Comparison of ENCODE assay signal across 10 cellular contexts in genomic region chr15:79089890-79090486, GRCh38. TPM values are rescaled to one million over a fixed set of nuclear protein-coding genes. Genes with fewer than 3 reads are reported as not detected.
DNase-seq lines count a peak whose midpoint lies in the region; ATAC-seq and TF ChIP-seq lines count a peak whose summit lies in the region.
"Had no signal": no experiment of that assay in that cellular context is flagged by ENCODE, and none has a peak within 500 bp of the region (broad histone marks: within the 10 kb centered on the region; RNA-seq: fewer than 3 reads in every experiment).

No MANE protein-coding gene starts in this region.

- no peaks in the 10 kb centered on the region for H3K36me3 Mint-ChIP-seq in nephron progenitor cell (ENCODE audit: low read depth)
- no peaks in the 10 kb centered on the region for H3K36me3 Mint-ChIP-seq in activated naive CD8-positive, alpha-beta T cell treated with anti-CD3 and anti-CD28 coated beads, Interleukin-2, amount 50 U/mL, for 24 hours (ENCODE audit: low read depth)
- H3K36me3 Mint-ChIP-seq: CD4-positive, CD25-positive, alpha-beta regulatory T cell had no signal

- peaks cover 20% of the 10 kb centered on the region for H3K4me1 Mint-ChIP-seq in nephron progenitor cell
- peaks cover 11% of the 10 kb centered on the region for H3K4me1 Mint-ChIP-seq in activated naive CD8-positive, alpha-beta T cell treated with anti-CD3 and anti-CD28 coated beads, Interleukin-2, amount 50 U/mL, for 24 hours

- H3K4me3 ChIP-seq in cardiac muscle cell (peak overlapping the region; percentile 20), heart right ventricle (peak overlapping the region in 5 of 10 donors; percentile 15 to 41 (median 22)), endocrine pancreas (ENCODE audit: control insufficient read depth, insufficient read depth, low read length) (no peak overlapping the region), vagina (peak overlapping the region; percentile 20 to 39), MG63 (no peak overlapping the region)
- H3K4me3 ChIP-seq: GM23248 had no signal

- H3K27me3 Mint-ChIP-seq in nephron progenitor cell (ENCODE audit: low read depth, poor library complexity), result peaks cover 100% of the 10 kb centered on the region
- H3K27me3 Mint-ChIP-seq in activated naive CD8-positive, alpha-beta T cell treated with anti-CD3 and anti-CD28 coated beads, Interleukin-2, amount 50 U/mL, for 24 hours, result peaks cover 62% of the 10 kb centered on the region

- TF ChIP-seq CTCF in cardiac muscle cell (IDR thresholded peaks at IDR 0.05; ENCODE audit: low read depth, low read length) (no peak), heart right ventricle (IDR thresholded peaks at IDR 0.05) (no peak), nephron progenitor cell (IDR thresholded peaks at IDR 0.05) (no peak), vagina (IDR thresholded peaks at IDR 0.05) (no peak)

- intact Hi-C loops in heart right ventricle (cut with DNase I) (loop anchor here in 1 of 10 donors (10.0 kb wide), 1 partner anchor 55 kb away; no protein-coding TSS in a partner anchor), vagina (cut with DNase I) (no loop called here)

- peaks cover 98% of the 10 kb centered on the region for H3K27me3 ChIP-seq in cardiac muscle cell
- peaks cover 25 to 92% (median 85%) of the 10 kb centered on the region in 7 donors for H3K27me3 ChIP-seq in heart right ventricle
- H3K27me3 ChIP-seq in endocrine pancreas (ENCODE audit: control insufficient read depth, insufficient read depth, low read length), result no peaks in the 10 kb centered on the region
- no peaks in the 10 kb centered on the region for H3K27me3 ChIP-seq in vagina
- H3K27me3 ChIP-seq in MG63, result peaks cover 77% of the 10 kb centered on the region

- peak in 1 of 2 donors; percentile 2 for DNase-seq in cardiac muscle cell (ENCODE audit: low read depth in 1 of 2, low spot score in 1 of 2)
- no peak for DNase-seq in heart right ventricle
- DNase-seq in nephron progenitor cell, result peak; percentile 17
- DNase-seq in vagina (ENCODE audit: extremely low spot score in 2 of 2), result peak in 1 of 2 donors; percentile 58
- no peak for DNase-seq in activated naive CD8-positive, alpha-beta T cell treated with anti-CD3 and anti-CD28 coated beads, Interleukin-2, amount 50 U/mL, for 24 hours
- DNase-seq in MG63, result no peak
- no peak for DNase-seq in NCI-H1694 treated with DMSO at 0.1 percent for 48 hours (lab: John Stamatoyannopoulos, UW)

- H3K4me3 Mint-ChIP-seq in nephron progenitor cell, result peak overlapping the region; percentile 82
- no peak overlapping the region for H3K4me3 Mint-ChIP-seq in activated naive CD8-positive, alpha-beta T cell treated with anti-CD3 and anti-CD28 coated beads, Interleukin-2, amount 50 U/mL, for 24 hours
- H3K4me3 Mint-ChIP-seq: CD4-positive, CD25-positive, alpha-beta regulatory T cell had no signal

- no peak for TF ChIP-seq POLR2A in vagina (IDR thresholded peaks at IDR 0.05)

- peak overlapping the region; percentile 60 for H3K9ac ChIP-seq in endocrine pancreas (ENCODE audit: control insufficient read depth, insufficient read depth, low read length)
- H3K9ac ChIP-seq: GM23248 had no signal

- no peaks in the 10 kb centered on the region for H3K9me3 Mint-ChIP-seq in nephron progenitor cell
- H3K9me3 Mint-ChIP-seq in activated naive CD8-positive, alpha-beta T cell treated with anti-CD3 and anti-CD28 coated beads, Interleukin-2, amount 50 U/mL, for 24 hours, result no peaks in the 10 kb centered on the region

- no peaks in the 10 kb centered on the region for H3K9me3 ChIP-seq in cardiac muscle cell (ENCODE audit: low read depth)
- no peaks in the 10 kb centered on the region for H3K9me3 ChIP-seq in heart right ventricle
- H3K9me3 ChIP-seq in endocrine pancreas (ENCODE audit: control insufficient read depth, low read length), result no peaks in the 10 kb centered on the region
- no peaks in the 10 kb centered on the region for H3K9me3 ChIP-seq in vagina
- H3K9me3 ChIP-seq in MG63, result no peaks in the 10 kb centered on the region

- 1% methylated on average over 53 of the region's 53 CpGs for WGBS in heart right ventricle, 2 donors

- H3K27ac ChIP-seq in cardiac muscle cell (no peak overlapping the region), heart right ventricle (no peak overlapping the region), vagina (no peak overlapping the region)
- H3K27ac ChIP-seq: GM23248 had no signal

- no peak overlapping the region for H3K27ac Mint-ChIP-seq in nephron progenitor cell
- no peak overlapping the region for H3K27ac Mint-ChIP-seq in activated naive CD8-positive, alpha-beta T cell treated with anti-CD3 and anti-CD28 coated beads, Interleukin-2, amount 50 U/mL, for 24 hours
- H3K27ac Mint-ChIP-seq: CD4-positive, CD25-positive, alpha-beta regulatory T cell had no signal

- H3K36me3 ChIP-seq in cardiac muscle cell (no peaks in the 10 kb centered on the region), heart right ventricle (no peaks in the 10 kb centered on the region), endocrine pancreas (ENCODE audit: control insufficient read depth, insufficient read depth, low read length) (no peaks in the 10 kb centered on the region), vagina (no peaks in the 10 kb centered on the region), MG63 (no peaks in the 10 kb centered on the region)

- no peaks in the 10 kb centered on the region for H3K4me1 ChIP-seq in cardiac muscle cell (ENCODE audit: low read depth)
- H3K4me1 ChIP-seq in heart right ventricle, result peaks cover 0 to 24% (median 20%) of the 10 kb centered on the region in 9 donors
- H3K4me1 ChIP-seq in endocrine pancreas (ENCODE audit: control insufficient read depth, insufficient read depth, low read length), result no peaks in the 10 kb centered on the region
- peaks cover 33% of the 10 kb centered on the region for H3K4me1 ChIP-seq in vagina

- ATAC-seq in heart right ventricle, result no peak
- no peak for ATAC-seq in activated naive CD8-positive, alpha-beta T cell treated with anti-CD3 and anti-CD28 coated beads, Interleukin-2, amount 50 U/mL, for 24 hours

RNA-seq across cellular contexts. Expression of gene RASGRF1, which starts 0.6 kb away (rescaled TPM):
- total RNA-seq in cardiac muscle cell (0.06 TPM in 1 of 2 replicates, not detected in the other), heart right ventricle (under 1 TPM in 2 of 10 donors, not detected in 8; 0.37 to 0.86 TPM), vagina (not detected)
- polyA plus RNA-seq in cardiac muscle cell (not detected in 2 replicates), heart right ventricle (under 1 TPM in 1 of 2 donors, not detected in 1; under 0.01 TPM)
- total RNA-seq in MG63 (2014; rRNA removed; shearing (Covaris generic); ENCODE audit: low replicate concordance), result not detected in 2 replicates
- total RNA-seq: CD4-positive, CD25-positive, alpha-beta regulatory T cell; GM23248 had no signal
- polyA plus RNA-seq: CD4-positive, CD25-positive, alpha-beta regulatory T cell; GM23248 had no signal

Comparison
In these comparisons a context has a peak if more than half of its experiments do, and no peak if none do; other contexts are left out.
1. H3K4me3 ChIP-seq: peak in cardiac muscle cell (single experiment) and vagina (2 of 2); none in endocrine pancreas (single experiment) and MG63 (single experiment).